27 cellular contexts compared by ENCODE assay signal in the genomic region with DNA sequence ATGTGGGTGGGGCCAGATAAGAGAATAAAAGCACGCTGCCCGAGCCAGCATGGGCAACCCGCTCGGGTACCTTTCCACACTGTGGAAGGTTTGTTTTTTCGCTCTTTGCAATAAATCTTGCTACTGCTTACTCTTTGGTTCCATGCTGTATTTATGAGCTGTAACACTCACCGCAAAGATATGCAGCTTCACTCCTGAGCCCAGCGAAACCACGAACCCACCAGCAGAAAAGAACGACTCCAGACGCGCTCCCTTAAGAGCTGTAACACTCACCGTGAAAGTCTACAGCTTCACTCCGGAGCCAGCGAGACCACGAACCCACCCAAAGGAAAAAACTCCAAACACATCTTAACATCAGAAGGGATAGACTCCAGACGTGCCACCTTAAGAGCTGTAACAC.
"Had no signal": no experiment of that assay in that cellular context is flagged by ENCODE, and none has a peak within 500 bp of the region (broad histone marks: within the 10 kb centered on the region; RNA-seq: fewer than 3 reads in every experiment).

No MANE protein-coding gene starts in this region.

- FAIRE-seq: TTC549 had no signal

- H3K9me3 ChIP-seq: ascending aorta, esophagus muscularis mucosa, heart right ventricle, left lung, lower lobe of right lung, psoas muscle, thoracic aorta, uterus had no signal

- H3K9ac ChIP-seq: neural progenitor cell, parathyroid adenoma had no signal

- ATAC-seq: foreskin keratinocyte; heart right ventricle; left lung; lower lobe of right lung; natural killer cell; psoas muscle; stimulated activated naive CD8-positive, alpha-beta T cell treated with anti-CD3 and anti-CD28 coated beads, Interleukin-15, Interleukin-2, amounts not matched to agents 100 U/mL and 50 U/mL, for 24 hours had no signal

- H2AFZ ChIP-seq: neural progenitor cell, parathyroid adenoma had no signal

- H3K4me2 ChIP-seq: neural progenitor cell had no signal

- H3K36me3 ChIP-seq: ascending aorta, esophagus muscularis mucosa, heart right ventricle, left lung, lower lobe of right lung, neural progenitor cell, thoracic aorta, uterus had no signal

- H3K79me2 ChIP-seq: parathyroid adenoma had no signal

- H3K4me3 ChIP-seq: ascending aorta, esophagus muscularis mucosa, heart right ventricle, left lung, lower lobe of right lung, neural progenitor cell, psoas muscle, thoracic aorta, uterus had no signal

- H3K27ac ChIP-seq: ascending aorta, esophagus muscularis mucosa, foreskin keratinocyte, heart right ventricle, left lung, lower lobe of right lung, neural progenitor cell, parathyroid adenoma, psoas muscle, thoracic aorta, uterus, VCaP had no signal

- DNase-seq: activated CD4-positive, alpha-beta T cell treated with anti-CD3 and anti-CD28 coated beads for 4 hours; activated CD4-positive, alpha-beta T cell treated with anti-CD3 and anti-CD28 coated beads, Interleukin-2, amount 50 U/mL, for 48 hours; activated CD8-positive, alpha-beta memory T cell treated with anti-CD3 and anti-CD28 coated beads for 24 hours; activated effector memory CD4-positive, alpha-beta T cell treated with anti-CD3 and anti-CD28 coated beads, Interleukin-2, amount 50 U/mL, for 16 hours; activated naive CD4-positive, alpha-beta T cell treated with anti-CD3 and anti-CD28 coated beads, Interleukin-2, amount 10 ng/mL, durations not matched to agents 7 days and 5 days; activated naive CD8-positive, alpha-beta T cell treated with anti-CD3 and anti-CD28 coated beads, Interleukin-2, amount 10 ng/mL, durations not matched to agents 7 days and 5 days; central memory CD4-positive, alpha-beta T cell; foreskin keratinocyte; heart right ventricle; kidney glomerular epithelial cell; left lung; lower lobe of right lung; mesendoderm; natural killer cell; occipital lobe; psoas muscle; stimulated activated CD4-positive, alpha-beta T cell treated with anti-CD3 and anti-CD28 coated beads, Interleukin-4, amount 100 ng/mL, for 1 hour; stimulated activated naive CD8-positive, alpha-beta T cell treated with anti-CD3 and anti-CD28 coated beads, Interleukin-15, Interleukin-2, amounts not matched to agents 100 U/mL and 50 U/mL, for 24 hours; T-helper 1 cell; uterus had no signal

- H3K27me3 ChIP-seq: ascending aorta, foreskin keratinocyte, neural progenitor cell, uterus had no signal

- H3K4me1 ChIP-seq: ascending aorta, esophagus muscularis mucosa, foreskin keratinocyte, heart right ventricle, left lung, lower lobe of right lung, neural progenitor cell, parathyroid adenoma, psoas muscle, uterus had no signal
